Comparison of ENCODE assay signal across 13 cellular contexts in the genomic region with DNA sequence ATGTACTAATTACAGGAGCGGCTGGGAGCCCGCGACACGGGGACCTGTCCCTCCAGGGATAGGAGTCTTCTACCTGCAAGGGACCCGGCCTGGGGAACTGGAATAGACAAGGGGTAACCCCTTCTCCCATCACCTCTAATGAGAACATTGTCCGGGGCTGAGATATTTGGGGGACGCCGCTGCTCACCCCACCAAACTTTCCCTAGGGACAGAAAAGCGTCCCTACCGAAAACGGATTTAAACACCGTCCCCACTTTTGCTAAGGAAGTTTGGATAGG. TPM values are rescaled to one million over a fixed set of nuclear protein-coding genes. Genes with fewer than 3 reads are reported as not detected.
DNase-seq lines count a peak whose midpoint lies in the region; ATAC-seq, FAIRE-seq and TF ChIP-seq lines count a peak whose summit lies in the region.
"Had no signal": no experiment of that assay in that cellular context is flagged by ENCODE, and none has a peak within 500 bp of the region (broad histone marks: within the 10 kb centered on the region; RNA-seq: fewer than 3 reads in every experiment).

No MANE protein-coding gene starts in this region.

- in situ Hi-C loops in HepG2 (cut with HindIII; ENCODE audit: extremely low pct_ligation_motif_present, low pct_unique_long_range_greater_than_20kb), result loop anchor here (5.0 to 10.0 kb wide), 3 partner anchors 645 to 1483 kb away; no protein-coding TSS in a partner anchor

- TF ChIP-seq RAD21 in liver (IDR thresholded peaks at IDR 0.05), result no peak
- TF ChIP-seq RAD21 in HepG2 (CRISPR knock-in tag; IDR thresholded peaks at IDR 0.05), result no peak

- no peak overlapping the region for H3K4me2 ChIP-seq in HepG2 (ENCODE audit: low read depth, low read length)
- H3K4me2 ChIP-seq in osteoblast (ENCODE audit: insufficient read depth, low read length), result peak overlapping the region; percentile 92

- TF ChIP-seq POLR2A in HepG2 (IDR thresholded peaks at IDR 0.05; ENCODE audit: insufficient read depth in 1 of 2, low read depth in 2 of 2, low read length in 2 of 2), result no peak

- ATAC-seq in HepG2 (no peak), GM19035 (IDR thresholded peaks at IDR 0.05; ENCODE audit: unreplicated experiment) (no peak), GM21390 (IDR thresholded peaks at IDR 0.05; ENCODE audit: unreplicated experiment) (no peak)

- peaks cover 15 to 52% (median 34%) of the 10 kb centered on the region in 4 donors for H3K4me1 ChIP-seq in liver (ENCODE audit: control insufficient read depth in 4 of 4, insufficient read depth in 4 of 4, low read length in 3 of 4)
- H3K4me1 ChIP-seq in HepG2 (ENCODE audit: insufficient read depth, low read length), result peaks cover 27% of the 10 kb centered on the region
- peaks cover 19% of the 10 kb centered on the region for H3K4me1 ChIP-seq in osteoblast (ENCODE audit: insufficient read depth, low read length)

- no peak for FAIRE-seq in HepG2 (lab: Jason Lieb, UNC)

- BruUV-seq in HepG2 (replicated peaks; lab: Mats Ljungman, UMichigan), result no TSS peak

- TF ChIP-seq CTCF in liver (IDR thresholded peaks at IDR 0.05; ENCODE audit: low read depth, low read length, missing input control) (no peak), HepG2 (CRISPR knock-in tag; IDR thresholded peaks at IDR 0.05) (no peak), foreskin fibroblast (IDR thresholded peaks at IDR 0.05; ENCODE audit: low read depth, low read length) (no peak), osteoblast (IDR thresholded peaks at IDR 0.05; ENCODE audit: extremely low read depth, low read depth, low read length) (no peak)

- peak overlapping the region; percentile 49 to 66 (median 51) for H3K4me3 ChIP-seq in liver (ENCODE audit: low read depth in 1 of 3, low read length in 3 of 3)
- no peak overlapping the region for H3K4me3 ChIP-seq in HepG2 (replicated peaks in 1 of 3; ENCODE audit: insufficient read depth in 1 of 3, low read depth in 2 of 3, low read length in 3 of 3)
- peak overlapping the region; percentile 25 to 50 for H3K4me3 ChIP-seq in foreskin fibroblast (ENCODE audit: low read depth in 1 of 2, low read length in 2 of 2)
- peak overlapping the region; percentile 71 for H3K4me3 ChIP-seq in osteoblast (ENCODE audit: insufficient read depth, low read length)
- H3K4me3 ChIP-seq: SK-N-MC had no signal

- DNase-seq in HepG2 (ENCODE audit: low spot score) (no peak), foreskin fibroblast (no peak), osteoblast (ENCODE audit: insufficient read length, low spot score, missing footprints) (no peak), H4 (ENCODE audit: low spot score) (no peak)
- DNase-seq in activated T-cell treated with anti-CD3 and anti-CD28 coated beads, Interleukin-2, amount 50 U/mL, for 48 hours, result no peak
- DNase-seq: activated naive CD8-positive, alpha-beta T cell treated with anti-CD3 and anti-CD28 coated beads for 36 hours; NCI-H748 treated with DMSO at 0.1 percent for 48 hours; stimulated activated CD4-positive, alpha-beta T cell treated with anti-CD3 and anti-CD28 coated beads, Interleukin-1b, Interleukin-23, amount 100 ng/mL, for 48 hours had no signal

- H3K36me3 ChIP-seq in liver (ENCODE audit: control insufficient read depth in 4 of 4, insufficient read depth in 3 of 4, low read depth in 1 of 4, low read length in 3 of 4) (no peaks in the 10 kb centered on the region), HepG2 (replicated peaks in 1 of 2; ENCODE audit: control insufficient read depth in 1 of 2, insufficient read depth in 2 of 2, low read length in 2 of 2) (no peaks in the 10 kb centered on the region), osteoblast (ENCODE audit: insufficient read depth, low read length) (no peaks in the 10 kb centered on the region)

- H2AFZ ChIP-seq in HepG2 (ENCODE audit: low read length) (no peak overlapping the region), osteoblast (ENCODE audit: low read length) (peak overlapping the region; percentile 86)

- peaks cover 16% of the 10 kb centered on the region; the same call in 1 of the 2 replicates for H4K20me1 ChIP-seq in HepG2 (ENCODE audit: insufficient read depth, low read length)
- no peaks in the 10 kb centered on the region for H4K20me1 ChIP-seq in osteoblast (ENCODE audit: insufficient read depth, low read length)

- TF ChIP-seq EP300 in HepG2 (IDR thresholded peaks at IDR 0.05; ENCODE audit: low read depth in 2 of 2, low read length in 2 of 2) (no peak), HepG2 (CRISPR knock-in tag; IDR thresholded peaks at IDR 0.05; ENCODE audit: borderline replicate concordance) (no peak)

- intact Hi-C loops in HepG2 (cut with micrococcal nuclease; ENCODE audit: unreplicated experiment), result loop anchor here (5.0 to 10.0 kb wide), 3 partner anchors 355 to 1480 kb away; no protein-coding TSS in a partner anchor

- 6% methylated on average over 12 of the region's 12 CpGs for WGBS in liver
- 92% methylated on average over 12 of the region's 12 CpGs for WGBS in HepG2 (ENCODE audit: low lambda C conversion rate)

- H3K9me3 ChIP-seq in liver (ENCODE audit: control insufficient read depth in 4 of 4, low read length in 3 of 4) (no peaks in the 10 kb centered on the region), HepG2 (ENCODE audit: low read length) (no peaks in the 10 kb centered on the region), osteoblast (ENCODE audit: low read depth, low read length) (no peaks in the 10 kb centered on the region)

- CTCF ChIA-PET in HepG2 (lab: Yijun Ruan, JAX; ENCODE audit: low intra/inter-chr PET ratio, low total read pairs), result interaction anchor here (1.6 to 2.3 kb wide), 3 partner anchors 158 to 1032 kb away, joined by 6 to 15 read pairs (median 11); no protein-coding TSS in a partner anchor

- peaks cover 21% of the 10 kb centered on the region for H3K79me2 ChIP-seq in HepG2 (ENCODE audit: insufficient read depth, low read length)
- H3K79me2 ChIP-seq in osteoblast (ENCODE audit: insufficient read depth, low read length), result peaks cover 9% of the 10 kb centered on the region

- H3K27ac ChIP-seq in liver (ENCODE audit: low read depth in 1 of 2, low read length in 2 of 2) (no peak overlapping the region), HepG2 (ENCODE audit: extremely low read length, insufficient read depth, low read length) (no peak overlapping the region), osteoblast (ENCODE audit: low read depth, low read length) (no peak overlapping the region)
- H3K27ac ChIP-seq: SK-N-MC had no signal

- H3K9ac ChIP-seq in liver (ENCODE audit: low read depth in 1 of 2, low read length in 2 of 2) (no peak overlapping the region), HepG2 (ENCODE audit: insufficient read depth, low read depth, low read length) (no peak overlapping the region)

- POLR2A ChIA-PET in HepG2 (lab: Yijun Ruan, JAX), result no interaction called here

- H3K27me3 ChIP-seq in liver (ENCODE audit: control insufficient read depth in 4 of 4, insufficient read depth in 4 of 4, low read length in 3 of 4) (peaks cover 0 to 23% (median 8%) of the 10 kb centered on the region in 4 donors), HepG2 (ENCODE audit: control insufficient read depth in 1 of 2, insufficient read depth in 2 of 2, low read length in 2 of 2) (no peaks in the 10 kb centered on the region; a peak in 1 of 5 replicates), osteoblast (ENCODE audit: insufficient read depth, low read length) (peaks cover 44% of the 10 kb centered on the region)

TF ChIP-seq in liver, 16 proteins besides CTCF, POLR2A, EP300 and RAD21 (continues in another document):
- TF ChIP-seq GABPA (IDR thresholded peaks at IDR 0.05 in 1 of 2, conservative IDR thresholded peaks at IDR 0.05 in 1 of 2) (no peak), FOXA2 (IDR thresholded peaks at IDR 0.05) (no peak), YY1 (IDR thresholded peaks at IDR 0.05) (no peak), NR2F2 (IDR thresholded peaks at IDR 0.05) (no peak)

TF ChIP-seq in HepG2, 621 proteins besides CTCF, POLR2A, EP300 and RAD21 (continues in another document):
- TF ChIP-seq ZNF562 (CRISPR knock-in tag; IDR thresholded peaks at IDR 0.05; ENCODE audit: borderline replicate concordance), result no peak

RNA-seq across cellular contexts. Expression of a gene that starts 3.4 kb away (rescaled TPM):
- 1 to 10 TPM in 1 of 2 donors, under 1 TPM in 1; 0.84 to 1.7 TPM for total RNA-seq in liver
- polyA plus RNA-seq in liver, result 1 to 10 TPM in 1 of 2 donors, under 1 TPM in 1; 0.42 to 1.1 TPM
- 27.6 and 40.1 TPM in 2 replicates for total RNA-seq in HepG2 (2016; rRNA removed; fragmentation: Illumina TruSeq; extraction: Trizol)
- total RNA-seq in HepG2 (2016; cell fraction: cytosol; rRNA removed; fragmentation: Illumina TruSeq; extraction: Trizol; ENCODE audit: low read depth), result 6.2 and 7.6 TPM in 2 replicates
- 27.6 and 38.4 TPM in 2 replicates for total RNA-seq in HepG2 (2016; cell fraction: insoluble cytoplasmic fraction; rRNA removed; fragmentation: Illumina TruSeq; extraction: Trizol)
- 33.8 and 35.1 TPM in 2 replicates for total RNA-seq in HepG2 (2016; cell fraction: membrane; rRNA removed; fragmentation: Illumina TruSeq; extraction: Trizol)
- total RNA-seq in HepG2 (2016; cell fraction: nucleus; rRNA removed; fragmentation: Illumina TruSeq; extraction: Trizol), result 41.9 and 42.0 TPM in 2 replicates
- 16.1 and 18.5 TPM in 2 replicates for polyA plus RNA-seq in HepG2 (2011; rRNA removed)
- 16.5 and 16.7 TPM in 2 replicates for polyA plus RNA-seq in HepG2 (2011; cell fraction: cytosol; rRNA removed)
- polyA plus RNA-seq in HepG2 (2011; cell fraction: nucleus; rRNA removed), result 27.0 and 29.5 TPM in 2 replicates
- polyA plus RNA-seq in HepG2 (2012), result 52.8 and 54.6 TPM in 2 replicates
- 4.1 and 5.3 TPM in 2 replicates for polyA plus RNA-seq in HepG2 (2016; cell fraction: cytosol; fragmentation: Illumina TruSeq; extraction: Trizol; ENCODE audit: low read depth)
- 85.8 and 117 TPM in 2 replicates for polyA plus RNA-seq in HepG2 (2016; cell fraction: insoluble cytoplasmic fraction; fragmentation: Illumina TruSeq; extraction: Trizol; ENCODE audit: low read depth)
- 19.3 and 23.2 TPM in 2 replicates for polyA plus RNA-seq in HepG2 (2016; cell fraction: membrane; fragmentation: Illumina TruSeq; extraction: Trizol; ENCODE audit: low read depth)
- polyA plus RNA-seq in HepG2 (2016; cell fraction: nucleus; fragmentation: Illumina TruSeq; extraction: Trizol; ENCODE audit: insufficient read depth, low read depth), result 116 and 117 TPM in 2 replicates
- 44.5 TPM in 1 of 2 replicates, not detected in the other for polyA minus RNA-seq in HepG2 (2011; rRNA and poly(A)+ RNA removed; ENCODE audit: low replicate concordance)
- 90.2 and 106 TPM in 2 replicates for polyA minus RNA-seq in HepG2 (2011; cell fraction: cytosol; rRNA and poly(A)+ RNA removed)
- 25.2 and 26.5 TPM in 2 replicates for polyA minus RNA-seq in HepG2 (2011; cell fraction: nucleus; rRNA and poly(A)+ RNA removed)
- 6.5 and 8.3 TPM in 2 replicates for total RNA-seq in osteoblast
- total RNA-seq in H4 (2014; rRNA removed; shearing (Covaris generic)), result 13.9 and 15.8 TPM in 2 replicates
- total RNA-seq: activated naive CD8-positive, alpha-beta T cell treated with anti-CD3 and anti-CD28 coated beads for 36 hours; B cell had no signal

Comparison
In these comparisons a context has a peak if more than half of its experiments do, and no peak if none do; other contexts are left out.
1. H3K4me3 ChIP-seq: peak in liver (3 of 3), foreskin fibroblast (2 of 2) and osteoblast (single experiment); none in HepG2 (0 of 3).